In the genomic region with DNA sequence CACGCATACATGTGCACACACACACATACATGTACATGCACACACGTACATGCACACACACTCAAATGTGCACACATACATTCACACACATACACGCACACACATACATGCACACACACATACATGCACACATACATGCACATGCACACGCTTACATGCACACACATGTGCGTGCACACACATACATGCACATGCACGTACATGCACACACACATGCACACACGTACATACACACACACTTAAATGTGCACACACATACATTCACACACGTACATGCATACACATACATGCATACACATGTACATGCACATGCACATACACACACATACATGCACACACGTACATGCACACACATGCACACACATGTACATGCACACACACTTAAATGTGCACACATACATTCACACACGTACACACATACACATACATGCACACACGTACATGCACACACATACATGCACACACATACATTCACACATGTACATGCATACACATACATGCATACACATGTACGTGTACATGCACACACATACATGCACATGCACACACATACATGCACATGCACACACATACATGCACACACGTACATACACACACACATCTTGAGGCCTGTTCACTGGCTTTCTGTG, we compare ENCODE assay signal across 24 cellular contexts.
"Had no signal": no experiment of that assay in that cellular context is flagged by ENCODE, and none has a peak within 500 bp of the region (broad histone marks: within the 10 kb centered on the region; RNA-seq: fewer than 3 reads in every experiment).

No MANE protein-coding gene starts in this region.

- ATAC-seq: heart left ventricle; left lobe of liver; mucosa of descending colon; naive thymus-derived CD8-positive, alpha-beta T cell; pancreas; sciatic nerve; stimulated activated naive B cell treated with anti-CD40 and anti-IgM and Interleukin-4, amounts not matched to agents 10 μg/mL and 1 μg/mL and 100 μg/mL, for 72 hours; stimulated activated naive CD8-positive, alpha-beta T cell treated with anti-CD3 and anti-CD28 coated beads, Interleukin-15, amount 100 ng/mL, for 72 hours had no signal

- H3K27me3 ChIP-seq: dorsolateral prefrontal cortex, heart left ventricle, neural progenitor cell, pancreas, spleen, testis, tibial nerve had no signal

- H2AFZ ChIP-seq: neural progenitor cell had no signal

- H3K4me1 ChIP-seq: heart left ventricle, neural progenitor cell, pancreas, prostate gland, testis, tibial nerve had no signal

- DNase-seq: cortex of kidney; dorsolateral prefrontal cortex; effector CD8-positive, alpha-beta T cell; heart left ventricle; hypothalamus; mammary epithelial cell; mucosa of descending colon; naive thymus-derived CD8-positive, alpha-beta T cell; occipital lobe; pancreas; spleen; stimulated activated CD4-positive, alpha-beta T cell treated with anti-CD3 and anti-CD28 coated beads, Interleukin-15, amount 100 ng/mL, for 24 hours; stimulated activated CD4-positive, alpha-beta T cell treated with anti-CD3 and anti-CD28 coated beads, Interleukin-1b, Interleukin-23, amount 100 ng/mL, for 48 hours; stimulated activated CD4-positive, alpha-beta T cell treated with anti-CD3 and anti-CD28 coated beads, Interleukin-4, amount 100 ng/mL, for 24 hours; stimulated activated naive B cell treated with anti-CD40 and anti-IgM and Interleukin-4, amounts not matched to agents 10 μg/mL and 1 μg/mL and 100 μg/mL, for 72 hours; stimulated activated naive CD8-positive, alpha-beta T cell treated with anti-CD3 and anti-CD28 coated beads, Interleukin-15, amount 100 ng/mL, for 72 hours; testis had no signal

- H3K36me3 ChIP-seq: heart left ventricle, neural progenitor cell, pancreas, prostate gland, spleen, tibial nerve had no signal

- H3K4me2 ChIP-seq: neural progenitor cell had no signal

- FAIRE-seq: frontal cortex, islet of Langerhans, pancreas had no signal

- H3K9me3 ChIP-seq: heart left ventricle, mucosa of descending colon, pancreas, prostate gland, spleen, testis, tibial nerve had no signal

- H3K9ac ChIP-seq: neural progenitor cell had no signal

- H3K4me3 ChIP-seq: dorsolateral prefrontal cortex, heart left ventricle, mucosa of descending colon, neural progenitor cell, pancreas, prostate gland, spleen, testis, tibial nerve had no signal

- H3K27ac ChIP-seq: dorsolateral prefrontal cortex, heart left ventricle, neural progenitor cell, pancreas, prostate gland, spleen, testis, tibial nerve had no signal
